1 cellular context compared by ENCODE assay signal in genomic region chr20:3222635-3223600, GRCh38.
A peak's percentile ranks its signal among the peaks of the same experiment; 100 is the strongest.
TF ChIP-seq lines count a peak whose summit lies in the region.

No MANE protein-coding gene starts in this region.

TF ChIP-seq in GM12878, 131 proteins besides CTCF, POLR2A, EP300 and RAD21:
- TF ChIP-seq STAT1 (conservative IDR thresholded peaks at IDR 0.05) (no peak), TCF3 (IDR thresholded peaks at IDR 0.05; ENCODE audit: borderline replicate concordance, insufficient read depth, low read depth, low read length) (0 out of 2 replicates have a peak, but pooled peaks have one; percentile 35), CHD2 (IDR thresholded peaks at IDR 0.05; ENCODE audit: borderline replicate concordance, low read depth, low read length) (no peak), CEBPB (IDR thresholded peaks at IDR 0.05; ENCODE audit: borderline replicate concordance in 1 of 2, low read depth in 2 of 2, low read length in 2 of 2) (no peak), PAX5 (IDR thresholded peaks at IDR 0.05; ENCODE audit: borderline replicate concordance, low read depth, low read length) (0 out of 2 replicates have a peak, but pooled peaks have one; percentile 42), TCF12 (IDR thresholded peaks at IDR 0.05; ENCODE audit: low read depth, low read length) (peak; percentile 75; the same call in 1 of the 2 replicates), ZNF687 (IDR thresholded peaks at IDR 0.05) (no peak), FOS (IDR thresholded peaks at IDR 0.05; ENCODE audit: borderline replicate concordance, extremely low read depth, insufficient read length) (no peak), CREM (IDR thresholded peaks at IDR 0.05; ENCODE audit: low read depth) (peak; percentile 79), ZBTB40 (IDR thresholded peaks at IDR 0.05; ENCODE audit: borderline replicate concordance) (no peak), BCLAF1 (IDR thresholded peaks at IDR 0.05) (no peak), YY1 (IDR thresholded peaks at IDR 0.05; ENCODE audit: low read depth, low read length) (no peak), E4F1 (IDR thresholded peaks at IDR 0.05; ENCODE audit: borderline replicate concordance, partially characterized antibody) (no peak), BMI1 (IDR thresholded peaks at IDR 0.05; ENCODE audit: borderline replicate concordance) (no peak), MXI1 (IDR thresholded peaks at IDR 0.05; ENCODE audit: low read depth, low read length) (no peak), RFX5 (IDR thresholded peaks at IDR 0.05; ENCODE audit: low read depth, low read length) (peak; percentile 96), CREB1 (IDR thresholded peaks at IDR 0.05; ENCODE audit: low read depth) (peak; percentile 88), NKRF (conservative IDR thresholded peaks at IDR 0.05) (no peak), TCF7 (IDR thresholded peaks at IDR 0.05; ENCODE audit: borderline replicate concordance) (no peak), ATF2 (IDR thresholded peaks at IDR 0.05; ENCODE audit: low read length) (no peak), SREBF2 (IDR thresholded peaks at IDR 0.05; ENCODE audit: low read length) (no peak), HDAC2 (IDR thresholded peaks at IDR 0.05) (no peak)
